ENCODE assay signal across 18 cellular contexts in genomic region chr17:63631626-63632025, GRCh38.
"Had no signal": no experiment of that assay in that cellular context is flagged by ENCODE, and none has a peak within 500 bp of the region (broad histone marks: within the 10 kb centered on the region; RNA-seq: fewer than 3 reads in every experiment).

No MANE protein-coding gene starts in this region.

- DNase-seq: activated CD4-positive, alpha-beta T cell treated with anti-CD3 and anti-CD28 coated beads, Interleukin-2, amount 50 U/mL, for 48 hours; activated naive CD4-positive, alpha-beta T cell treated with Interleukin-2 at 50 U/mL for 16 hours; activated T-cell treated with anti-CD3 and anti-CD28 coated beads for 4 hours; body of pancreas; dorsolateral prefrontal cortex; erythroblast; mesenchymal stem cell; mucosa of descending colon; naive B cell; pancreas; stimulated activated CD4-positive, alpha-beta T cell treated with anti-CD3 and anti-CD28 coated beads, Interleukin-4, amount 100 ng/mL, for 1 hour; stomach; SW 1271; T-helper 2 cell; trophoblast cell; WERI-Rb-1 had no signal

- H3K27me3 Mint-ChIP-seq: naive B cell had no signal

- ATAC-seq: body of pancreas, mucosa of descending colon, pancreas, sciatic nerve had no signal

- H3K27ac Mint-ChIP-seq: naive B cell had no signal

- H3K9me3 Mint-ChIP-seq: naive B cell had no signal

- H3K9me3 ChIP-seq: body of pancreas, mucosa of descending colon, pancreas, stomach had no signal

- H3K27me3 ChIP-seq: body of pancreas, dorsolateral prefrontal cortex, pancreas, stomach had no signal

- H3K27ac ChIP-seq: body of pancreas, dorsolateral prefrontal cortex, pancreas, WERI-Rb-1 had no signal

- H3K4me3 ChIP-seq: body of pancreas, dorsolateral prefrontal cortex, mucosa of descending colon, pancreas, smooth muscle cell, stomach had no signal

- H3K4me3 Mint-ChIP-seq: naive B cell had no signal
